Comparison of ENCODE assay signal across 8 cellular contexts in the genomic region with DNA sequence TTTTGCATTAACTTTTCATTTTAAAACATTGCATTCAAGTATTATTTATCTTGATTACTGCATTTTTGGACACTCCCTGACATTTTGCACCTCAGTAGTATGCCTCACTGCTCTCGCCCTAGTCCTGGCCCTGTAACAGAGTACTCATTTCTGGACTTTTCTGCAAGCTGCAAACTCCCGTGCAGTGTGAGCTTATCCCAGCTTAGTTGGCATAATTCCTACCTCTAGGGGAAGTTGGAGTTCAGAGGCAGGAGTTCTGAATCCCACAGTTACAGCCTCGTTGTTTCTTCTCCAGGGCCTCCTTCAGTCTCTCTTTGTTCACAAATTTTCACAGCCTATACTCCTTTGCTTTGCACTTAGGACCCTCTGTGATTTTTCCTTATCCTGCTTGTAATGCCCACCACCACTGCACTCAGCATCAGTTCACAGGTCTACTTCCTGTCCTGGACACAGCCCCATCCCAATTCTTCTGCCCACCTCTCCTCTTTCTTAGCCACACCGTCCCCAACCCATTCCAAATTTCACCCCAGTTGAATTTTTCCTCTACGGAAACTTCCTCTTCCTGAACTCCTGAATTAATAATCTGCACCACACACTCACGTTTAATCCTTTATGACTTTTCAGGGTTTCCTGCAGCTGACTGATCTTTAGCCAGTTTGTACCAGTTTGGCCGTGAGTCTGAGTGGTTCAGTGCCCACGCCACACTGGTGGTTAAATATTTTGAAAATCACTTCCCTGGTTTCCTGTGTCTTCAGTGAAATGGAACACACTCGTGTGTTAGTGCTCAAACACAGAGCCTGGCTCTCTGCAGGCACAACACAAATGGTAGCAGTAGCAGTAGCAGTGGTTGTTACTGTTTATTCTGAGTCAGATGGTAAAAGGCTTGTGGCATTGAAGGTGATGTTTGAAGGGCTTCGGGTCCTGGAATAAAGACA. TPM values are rescaled to one million over a fixed set of nuclear protein-coding genes. Genes with fewer than 3 reads are reported as not detected.
DNase-seq lines count a peak whose midpoint lies in the region; ATAC-seq, FAIRE-seq and TF ChIP-seq lines count a peak whose summit lies in the region.

No MANE protein-coding gene starts in this region.

- no peak for TF ChIP-seq POLR2A in GM12878 (IDR thresholded peaks at IDR 0.05; ENCODE audit: low read depth, low read length)

- FAIRE-seq in GM12878 (lab: Jason Lieb, UNC): peak; percentile 56

- peak overlapping the region; percentile 53 for H2AFZ ChIP-seq in GM12878 (ENCODE audit: control insufficient read depth, low read depth, low read length)

- CTCF ChIA-PET in AG04450 (lab: Charles Lee): interaction anchor here (1.3 to 1.4 kb wide), 2 partner anchors 29 to 77 kb away, joined by 3 to 5 read pairs; no protein-coding TSS in a partner anchor
- CTCF ChIA-PET in HEK293 (lab: Yijun Ruan, JAX): interaction anchor here (0.6 kb wide), 1 partner anchor 258 kb away, joined by 3 read pairs; no protein-coding TSS in a partner anchor
- CTCF ChIA-PET in GM12878 (lab: Yijun Ruan, JAX): no interaction called here
- CTCF ChIA-PET in HEK293T (lab: Yijun Ruan, JAX): no interaction called here

- peak overlapping the region; percentile 21 for H3K27ac ChIP-seq in AG04450 (ENCODE audit: low read depth, low read length)
- H3K27ac ChIP-seq in HEK293 (ENCODE audit: extremely low read depth, low read depth, low read length): no peak overlapping the region
- no peak overlapping the region for H3K27ac ChIP-seq in GM12878 (ENCODE audit: control insufficient read depth, insufficient read depth)
- H3K27ac ChIP-seq in substantia nigra (ENCODE audit: low read depth, low read length, poor library complexity, severe bottlenecking): no peak overlapping the region

- WGBS in GM12878 (ENCODE audit: insufficient coverage, insufficient replicate concordance, low lambda C conversion rate, missing lambda C conversion rate): 31% methylated on average over 10 of the region's 10 CpGs

- H3K4me2 ChIP-seq in GM12878 (ENCODE audit: control insufficient read depth, insufficient read depth): 0 out of 2 replicates have a peak overlapping the region, but pooled peaks have one; percentile 21

- SMC1A ChIA-PET in GM12878 (lab: Charles Lee; ENCODE audit: uncharacterized antibody, unreplicated experiment): interaction anchor here (0.6 to 1.6 kb wide), 3 partner anchors 9 to 27 kb away, joined by 4 to 5 read pairs (median 5); no protein-coding TSS in a partner anchor

- no peak for TF ChIP-seq EP300 in GM12878 (IDR thresholded peaks at IDR 0.05; ENCODE audit: borderline replicate concordance in 1 of 2, control insufficient read depth in 1 of 2, low read depth in 2 of 2, low read length in 2 of 2)

- no peaks in the 10 kb centered on the region for H3K36me3 ChIP-seq in HEK293 (ENCODE audit: control insufficient read depth in 2 of 2, insufficient read depth in 1 of 2, low read length in 2 of 2)
- H3K36me3 ChIP-seq in GM12878 (ENCODE audit: control insufficient read depth in 2 of 2, insufficient read depth in 2 of 2, low read length in 1 of 2): no peaks in the 10 kb centered on the region

- RAD21 ChIA-PET in GM12878 (lab: Charles Lee; ENCODE audit: unreplicated experiment): interaction anchor here (1.4 kb wide), 1 partner anchor 26 kb away, joined by 3 read pairs; no protein-coding TSS in a partner anchor

- H3K9ac ChIP-seq in GM12878 (ENCODE audit: control insufficient read depth, insufficient read depth, low read length): no peak overlapping the region; the same call in 1 of the 2 replicates

- peaks cover 22% of the 10 kb centered on the region for H3K27me3 ChIP-seq in AG04450 (ENCODE audit: control insufficient read depth, insufficient read depth, low read length)
- H3K27me3 ChIP-seq in GM12878 (replicated peaks in 1 of 2; ENCODE audit: control insufficient read depth in 2 of 2, insufficient read depth in 2 of 2, low read length in 1 of 2): no peaks in the 10 kb centered on the region; a peak in 1 of 4 replicates

- intact Hi-C loops in GM12878 (cut with micrococcal nuclease; ENCODE audit: unreplicated experiment): no loop called here

- ATAC-seq in GM12878 (peak; percentile 76), left lobe of liver (peak; percentile 73), GM21786 (IDR thresholded peaks at IDR 0.05; ENCODE audit: unreplicated experiment) (no peak)

- in situ Hi-C loops in GM12878 (cut with MboI): no loop called here
- in situ Hi-C loops in GM13977 (cut with MboI; ENCODE audit: low pct_unique_long_range_greater_than_20kb, low sequenced_read_pairs, unreplicated experiment): no loop called here

- no peaks in the 10 kb centered on the region for H3K9me3 ChIP-seq in AG04450 (ENCODE audit: control insufficient read depth, insufficient read depth, low read length)
- H3K9me3 ChIP-seq in HEK293 (ENCODE audit: control insufficient read depth, insufficient read depth, low read depth, low read length): no peaks in the 10 kb centered on the region
- no peaks in the 10 kb centered on the region for H3K9me3 ChIP-seq in GM12878 (replicated peaks; ENCODE audit: control insufficient read depth, insufficient read depth, low read length)

- TF ChIP-seq CTCF in AG04450 (IDR thresholded peaks at IDR 0.05; ENCODE audit: low read depth, low read length) (peak; percentile 64), HEK293 (tag by site-specific recombination; IDR thresholded peaks at IDR 0.05) (no peak), GM12878 (IDR thresholded peaks at IDR 0.05 in 2 of 3, conservative IDR thresholded peaks at IDR 0.05 in 1 of 3; ENCODE audit: control insufficient read depth in 2 of 3, extremely low read depth in 1 of 3, insufficient read depth in 1 of 3, low read depth in 3 of 3, low read length in 3 of 3) (no peak), GM13977 (IDR thresholded peaks at IDR 0.05; ENCODE audit: extremely low read depth, insufficient read depth, missing control alignments) (no peak)

- no peaks in the 10 kb centered on the region for H4K20me1 ChIP-seq in GM12878 (ENCODE audit: control insufficient read depth, insufficient read depth)

- H3K4me1 ChIP-seq in HEK293 (ENCODE audit: control insufficient read depth, insufficient read depth, low read length) (no peaks in the 10 kb centered on the region), GM12878 (ENCODE audit: control insufficient read depth, insufficient read depth, low read length) (peaks cover 12% of the 10 kb centered on the region)

- no peak overlapping the region for H3K4me3 ChIP-seq in AG04450 (ENCODE audit: low read depth, low read length)
- H3K4me3 ChIP-seq in HEK293 (ENCODE audit: low read depth, low read length): no peak overlapping the region
- H3K4me3 ChIP-seq in GM12878: no peak overlapping the region

- DNase-seq in AG04450 (ENCODE audit: low read depth, low spot score): peak; percentile 26
- no peak for DNase-seq in GM12878 (ENCODE audit: low read depth, low spot score)
- DNase-seq in left lobe of liver (ENCODE audit: low spot score): no peak
- DNase-seq in HEK293T (ENCODE audit: extremely low spot score): no peak
- DNase-seq in substantia nigra (lab: John Stamatoyannopoulos, UW): no peak
- DNase-seq in GM13977 (ENCODE audit: low spot score): no peak

- H3K79me2 ChIP-seq in GM12878 (ENCODE audit: control insufficient read depth, insufficient read depth, low read length): no peaks in the 10 kb centered on the region

- TF ChIP-seq RAD21 in GM12878 (IDR thresholded peaks at IDR 0.05; ENCODE audit: insufficient read depth, low read depth, low read length): no peak

- BruUV-seq in GM12878 (replicated peaks; lab: Mats Ljungman, UMichigan): no TSS peak

- POLR2A ChIA-PET in AG04450 (lab: Yijun Ruan, JAX) (no interaction called here), HEK293 (lab: Yijun Ruan, JAX) (no interaction called here), GM12878 (lab: Charles Lee) (no interaction called here), HEK293T (lab: Yijun Ruan, JAX) (no interaction called here)

TF ChIP-seq in HEK293, 187 proteins besides CTCF, POLR2A, EP300 and RAD21 (continues in another document):
- peak; percentile 50 for TF ChIP-seq OSR2 (tag by site-specific recombination; IDR thresholded peaks at IDR 0.05)

TF ChIP-seq in GM12878, 131 proteins besides CTCF, POLR2A, EP300 and RAD21 (continues in another document):
- peak; percentile 49 for TF ChIP-seq RUNX3 (IDR thresholded peaks at IDR 0.05; ENCODE audit: low read length)
- peak; percentile 30 to 61; a peak in 2 of 4 replicates for TF ChIP-seq BHLHE40 (IDR thresholded peaks at IDR 0.05; ENCODE audit: borderline replicate concordance in 1 of 2, low read depth in 2 of 2, low read length in 1 of 2)
- no peak for TF ChIP-seq MYB (IDR thresholded peaks at IDR 0.05; ENCODE audit: borderline replicate concordance, low read depth, low read length)
- TF ChIP-seq EED (IDR thresholded peaks at IDR 0.05; ENCODE audit: low read depth): no peak

TF ChIP-seq in HEK293T, 16 proteins besides CTCF, POLR2A, EP300 and RAD21 (continues in another document):
- TF ChIP-seq FOXA1 (IDR thresholded peaks at IDR 0.05) (no peak), SUZ12 (IDR thresholded peaks at IDR 0.05) (no peak), NFRKB (IDR thresholded peaks at IDR 0.05) (no peak), FOXK2 (IDR thresholded peaks at IDR 0.05) (no peak), HDGF (IDR thresholded peaks at IDR 0.05; ENCODE audit: borderline replicate concordance) (no peak), L3MBTL2 (conservative IDR thresholded peaks at IDR 0.05) (no peak), TARDBP (IDR thresholded peaks at IDR 0.05) (no peak), CTBP1 (IDR thresholded peaks at IDR 0.05; ENCODE audit: borderline replicate concordance) (no peak)

RNA-seq across cellular contexts. Expression of a gene that starts 6.3 kb away (rescaled TPM):
- polyA plus RNA-seq in AG04450 (2011; rRNA removed) (4.8 and 5.6 TPM in 2 replicates), GM12878 (2011; rRNA removed) (1,085 and 1,212 TPM in 2 replicates), GM12878 (2014; fragmentation: Illumina TruSeq; extraction: Trizol) (738 and 761 TPM in 2 replicates), GM12878 (2014; fragmentation: Nextera tagmentation; extraction: Ambion mirVana) (10 to 100 TPM; 30.2 to 88.2 TPM), GM12878 (2014; rRNA removed) (983 and 1,098 TPM in 2 replicates), GM12878 (2016; fragmentation: Nextera tagmentation; extraction: Ambion mirVana) (100 to 1,000 TPM; 505 to 526 TPM)
- 2.0 and 2.9 TPM in 2 replicates for polyA minus RNA-seq in AG04450 (2011; rRNA and poly(A)+ RNA removed)
- total RNA-seq in GM12878 (2013; cell fraction: nucleolus; rRNA removed): 537 and 552 TPM in 2 replicates
- total RNA-seq in GM12878 (2014; rRNA removed) (978 and 1,037 TPM in 2 replicates), GM12878 (2014; rRNA removed; fragmentation: Illumina TruSeq; extraction: Trizol) (431 and 454 TPM in 2 replicates), GM12878 (2021) (510 and 512 TPM in 2 replicates), left lobe of liver (38.5 TPM)
- 365 TPM for polyA plus RNA-seq in GM12878 (2011; ENCODE audit: low read depth)
- polyA plus RNA-seq in GM12878 (2011; cell fraction: cytosol; rRNA removed): 1,125 and 1,816 TPM in 2 replicates
- polyA plus RNA-seq in GM12878 (2011; cell fraction: nucleus; rRNA removed): 2,323 and 2,526 TPM in 2 replicates
- 535 and 663 TPM in 2 replicates for polyA plus RNA-seq in GM12878 (2012)
- polyA minus RNA-seq in GM12878 (2011; rRNA and poly(A)+ RNA removed): 591 and 663 TPM in 2 replicates
- 223 and 239 TPM in 2 replicates for polyA minus RNA-seq in GM12878 (2011; cell fraction: cytosol; rRNA and poly(A)+ RNA removed)
- 381 and 500 TPM in 2 replicates for polyA minus RNA-seq in GM12878 (2011; cell fraction: nucleus; rRNA and poly(A)+ RNA removed)

Comparison
In these comparisons a context has a peak if more than half of its experiments do, and no peak if none do; other contexts are left out.
1. RNA of a gene that starts 6.3 kb away (total RNA-seq): 431 to 1,037 TPM in GM12878; 38.5 TPM in left lobe of liver (single experiment); every median in the first group is over 10 times any median in the second.
2. CTCF ChIA-PET loops: an anchor here in AG04450 (1.3 to 1.4 kb wide) and HEK293 (0.6 kb wide); none called in GM12878 and HEK293T.